ENCODE assay signal across 8 cellular contexts in the genomic region with DNA sequence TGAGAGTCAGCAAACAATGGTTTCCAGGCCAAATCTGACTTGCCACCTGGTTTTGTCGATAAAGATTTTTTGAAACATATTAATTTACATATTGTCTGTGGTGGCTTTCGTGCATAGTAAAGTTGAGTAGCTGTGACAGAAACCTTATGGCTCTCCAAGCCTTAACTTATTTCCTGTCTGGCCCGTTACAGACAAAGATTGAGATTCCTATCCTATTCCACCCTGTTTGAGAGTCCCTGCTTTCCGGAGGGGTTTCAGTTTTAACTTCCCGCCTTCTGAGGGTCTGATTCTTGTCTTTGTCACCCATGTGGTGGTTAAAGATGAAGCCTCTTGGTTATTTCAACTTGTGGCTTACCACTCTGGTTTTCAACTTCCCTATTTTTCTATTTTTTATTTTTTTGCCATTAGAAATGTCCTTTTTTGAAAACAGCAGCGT. TPM values are rescaled to one million over a fixed set of nuclear protein-coding genes. Genes with fewer than 3 reads are reported as not detected.
A peak's percentile ranks its signal among the peaks of the same experiment; 100 is the strongest.
DNase-seq lines count a peak whose midpoint lies in the region; ATAC-seq and TF ChIP-seq lines count a peak whose summit lies in the region.

No MANE protein-coding gene starts in this region.

- no peak for DNase-seq in activated T-cell treated with anti-CD3 and anti-CD28 coated beads, Interleukin-2, amount 50 U/mL, for 4 hours
- no peak for DNase-seq in activated T-cell treated with anti-CD3 and anti-CD28 coated beads, Interleukin-2, amount 50 U/mL, for 48 hours
- DNase-seq in T-helper 17 cell (no peak), nephron progenitor cell (no peak), NCI-H510A (lab: John Stamatoyannopoulos, UW) (no peak), substantia nigra (lab: John Stamatoyannopoulos, UW) (no peak), PC-9 (no peak)

- no peaks in the 10 kb centered on the region for H3K9me3 ChIP-seq in T-helper 17 cell (ENCODE audit: control insufficient read depth, low read length, poor library complexity, severe bottlenecking)
- no peaks in the 10 kb centered on the region for H3K9me3 ChIP-seq in PC-9 (ENCODE audit: insufficient read depth, low read depth)

- H2AFZ ChIP-seq in PC-9 = no peak overlapping the region

- H3K9me2 ChIP-seq in PC-9 (ENCODE audit: insufficient read depth) = no peaks in the 10 kb centered on the region

- H3K36me3 ChIP-seq in PC-9 (ENCODE audit: low read depth) = no peaks in the 10 kb centered on the region; the same call in 1 of the 2 replicates

- H3K36me3 Mint-ChIP-seq in activated T-cell treated with anti-CD3 and anti-CD28 coated beads, Interleukin-2, amount 50 U/mL, for 4 hours (ENCODE audit: insufficient read depth) = peaks cover 24% of the 10 kb centered on the region
- H3K36me3 Mint-ChIP-seq in T-helper 17 cell (ENCODE audit: low read depth) (peaks cover 5% of the 10 kb centered on the region), nephron progenitor cell (ENCODE audit: low read depth) (peaks cover 34% of the 10 kb centered on the region)

- peak overlapping the region; percentile 98 for H3K27ac Mint-ChIP-seq in T-helper 17 cell
- peak overlapping the region; percentile 83 for H3K27ac Mint-ChIP-seq in nephron progenitor cell

- POLR2A ChIA-PET in PC-9 (lab: Charles Lee; ENCODE audit: unreplicated experiment) = no interaction called here

- H3K4me1 Mint-ChIP-seq in activated T-cell treated with anti-CD3 and anti-CD28 coated beads, Interleukin-2, amount 50 U/mL, for 4 hours (ENCODE audit: low read depth) = peaks cover 70% of the 10 kb centered on the region
- H3K4me1 Mint-ChIP-seq in T-helper 17 cell = peaks cover 62% of the 10 kb centered on the region
- peaks cover 61% of the 10 kb centered on the region for H3K4me1 Mint-ChIP-seq in nephron progenitor cell

- CTCF ChIA-PET in PC-9 (lab: Charles Lee) = no interaction called here

- H3K4me3 ChIP-seq in PC-9 = no peak overlapping the region

- no peaks in the 10 kb centered on the region for H3K27me3 ChIP-seq in PC-9 (ENCODE audit: insufficient read depth, low read depth)

- intact Hi-C loops in PC-9 (cut with micrococcal nuclease; ENCODE audit: unreplicated experiment) = no loop called here

- H3F3A ChIP-seq in PC-9 (ENCODE audit: insufficient read depth, low read depth) = no peaks in the 10 kb centered on the region

- peak; percentile 35 to 47 for ATAC-seq in activated T-cell treated with anti-CD3 and anti-CD28 coated beads, Interleukin-2, amount 50 U/mL, for 4 hours
- ATAC-seq in HG03066 (IDR thresholded peaks at IDR 0.05; ENCODE audit: low read depth, unreplicated experiment) = peak; percentile 51
- peak; percentile 51 for ATAC-seq in T-helper 17 cell

- H3K27me3 Mint-ChIP-seq in activated T-cell treated with anti-CD3 and anti-CD28 coated beads, Interleukin-2, amount 50 U/mL, for 4 hours (ENCODE audit: low read depth) = no peaks in the 10 kb centered on the region
- no peaks in the 10 kb centered on the region for H3K27me3 Mint-ChIP-seq in T-helper 17 cell
- no peaks in the 10 kb centered on the region for H3K27me3 Mint-ChIP-seq in nephron progenitor cell (ENCODE audit: low read depth, poor library complexity)

- H3K27ac ChIP-seq in substantia nigra (ENCODE audit: low read depth, low read length, poor library complexity, severe bottlenecking) = no peak overlapping the region
- no peak overlapping the region for H3K27ac ChIP-seq in PC-9

- H3K4me2 ChIP-seq in PC-9 = no peak overlapping the region

- H3K9me3 Mint-ChIP-seq in activated T-cell treated with anti-CD3 and anti-CD28 coated beads, Interleukin-2, amount 50 U/mL, for 4 hours = no peaks in the 10 kb centered on the region
- H3K9me3 Mint-ChIP-seq in nephron progenitor cell = no peaks in the 10 kb centered on the region

- BruUV-seq in PC-9 (replicated peaks; lab: Mats Ljungman, UMichigan) = no TSS peak

- peaks cover 38% of the 10 kb centered on the region for H4K20me1 ChIP-seq in PC-9 (ENCODE audit: insufficient read depth)

- H3K4me1 ChIP-seq in PC-9 (replicated peaks; ENCODE audit: insufficient read depth) = no peaks in the 10 kb centered on the region

- H3K4me3 Mint-ChIP-seq in activated T-cell treated with anti-CD3 and anti-CD28 coated beads, Interleukin-2, amount 50 U/mL, for 4 hours = peak overlapping the region; percentile 19
- H3K4me3 Mint-ChIP-seq in T-helper 17 cell (peak overlapping the region; percentile 76), nephron progenitor cell (peak overlapping the region; percentile 8)

- TF ChIP-seq CTCF in nephron progenitor cell (IDR thresholded peaks at IDR 0.05) = no peak
- no peak for TF ChIP-seq CTCF in PC-9 (conservative IDR thresholded peaks at IDR 0.05)

- peaks cover 59% of the 10 kb centered on the region for H3K79me2 ChIP-seq in PC-9 (ENCODE audit: low read depth)

RNA-seq across cellular contexts. Expression of gene OTULIN, which starts 11.4 kb away (rescaled TPM):
- total RNA-seq in activated T-cell treated with anti-CD3 and anti-CD28 coated beads, Interleukin-2, amount 50 U/mL, for 4 hours = 10 to 100 TPM; 46.4 to 64.8 (median 50.1) TPM
- 10 to 100 TPM; 77.0 to 94.6 TPM for total RNA-seq in T-helper 17 cell
- total RNA-seq in PC-9 (2021) = 77.2 and 79.1 TPM in 2 replicates

Comparison
In these comparisons a context has a peak if more than half of its experiments do, and no peak if none do; other contexts are left out.
1. H3K4me3 Mint-ChIP-seq: peak in every context shown above with its lines; median percentile 76 in T-helper 17 cell; 19 in activated T-cell treated with anti-CD3 and anti-CD28 coated beads, Interleukin-2, amount 50 U/mL, for 4 hours; 8 in nephron progenitor cell.